In genomic region chr3:172546105-172546504, GRCh38 we compare ENCODE assay signal across 1 cellular context.
A peak's percentile ranks its signal among the peaks of the same experiment; 100 is the strongest.
TF ChIP-seq lines count a peak whose summit lies in the region.

No MANE protein-coding gene starts in this region.

TF ChIP-seq in HCT116, 20 proteins besides CTCF, POLR2A, EP300 and RAD21 (continued from another document):
- no peak for TF ChIP-seq REST (IDR thresholded peaks at IDR 0.05; ENCODE audit: low read depth)
- TF ChIP-seq FOSL1 (IDR thresholded peaks at IDR 0.05; ENCODE audit: low read depth), result peak; percentile 70
